In the genomic region with DNA sequence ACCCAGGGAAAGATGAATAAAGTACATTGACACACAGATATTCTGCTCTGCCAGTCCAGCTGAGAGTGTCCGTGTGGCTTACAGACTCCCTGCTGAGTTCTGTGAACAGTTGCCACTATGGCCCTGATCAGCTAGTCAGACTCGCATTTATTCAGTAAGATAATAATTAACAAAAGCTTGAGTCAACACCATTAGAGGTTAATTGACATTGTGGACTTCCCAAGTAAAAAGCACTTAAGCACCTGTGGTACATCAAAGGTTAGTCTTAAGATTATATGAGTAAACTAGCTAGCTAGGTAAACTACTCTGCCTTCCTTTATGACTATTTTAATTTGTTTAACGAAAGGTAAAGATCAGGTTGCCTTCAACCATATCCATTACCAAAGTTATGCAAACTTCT, we compare ENCODE assay signal across 22 cellular contexts. TPM values are rescaled to one million over a fixed set of nuclear protein-coding genes. Genes with fewer than 3 reads are reported as not detected.
DNase-seq lines count a peak whose midpoint lies in the region; ATAC-seq, FAIRE-seq and TF ChIP-seq lines count a peak whose summit lies in the region.
"Had no signal": no experiment of that assay in that cellular context is flagged by ENCODE, and none has a peak within 500 bp of the region (broad histone marks: within the 10 kb centered on the region; RNA-seq: fewer than 3 reads in every experiment).

No MANE protein-coding gene starts in this region.

- no peaks in the 10 kb centered on the region for H3K27me3 Mint-ChIP-seq in activated CD8-positive, alpha-beta memory T cell treated with anti-CD3 and anti-CD28 coated beads, Interleukin-2, amount 10 ng/mL, durations not matched to agents 7 days and 5 days
- H3K27me3 Mint-ChIP-seq: CD4-positive, alpha-beta T cell; IgD-negative memory B cell had no signal

- TF ChIP-seq POLR2A in tibial nerve (IDR thresholded peaks at IDR 0.05), result no peak

- FAIRE-seq in islet of Langerhans (lab: Jason Lieb, UNC), result peak; percentile 55
- FAIRE-seq: GM12878 had no signal

- DNase-seq in NCI-H1105 treated with DMSO at 0.1 percent for 48 hours (lab: John Stamatoyannopoulos, UW), result peak; percentile 30
- peak; percentile 90 for DNase-seq in NCI-H748 treated with DMSO at 0.1 percent for 48 hours (lab: John Stamatoyannopoulos, UW)
- DNase-seq in tibial nerve (ENCODE audit: low spot score in 2 of 2), result no peak
- no peak for DNase-seq in activated gamma-delta T cell treated with Interleukin-2 at 50 U/mL for 16 hours
- no peak for DNase-seq in activated CD8-positive, alpha-beta memory T cell treated with anti-CD3 and anti-CD28 coated beads, Interleukin-2, amount 10 ng/mL, durations not matched to agents 7 days and 5 days
- DNase-seq: CD4-positive, alpha-beta T cell; DND-41; NCI-H1417 treated with DMSO at 0.1 percent for 48 hours; NCI-H2029; NCI-H2227 treated with DMSO at 0.1 percent for 48 hours; NCI-H510A; PC-3; SHP77 treated with DMSO at 0.1 percent for 48 hours had no signal

- H3K36me3 ChIP-seq in tibial nerve, result no peaks in the 10 kb centered on the region
- H3K36me3 ChIP-seq: HAP-1 had no signal

- H3K9me3 ChIP-seq in tibial nerve, result no peaks in the 10 kb centered on the region
- H3K9me3 ChIP-seq: HAP-1 had no signal

- no peaks in the 10 kb centered on the region for H3K36me3 Mint-ChIP-seq in activated CD8-positive, alpha-beta memory T cell treated with anti-CD3 and anti-CD28 coated beads, Interleukin-2, amount 10 ng/mL, durations not matched to agents 7 days and 5 days
- H3K36me3 Mint-ChIP-seq: IgD-negative memory B cell had no signal

- TF ChIP-seq CTCF in tibial nerve (IDR thresholded peaks at IDR 0.05), result no peak

- CTCF ChIA-PET in activated CD8-positive, alpha-beta memory T cell treated with anti-CD3 and anti-CD28 coated beads, Interleukin-2, amount 10 ng/mL, durations not matched to agents 7 days and 5 days (lab: Charles Lee), result no interaction called here

- no peaks in the 10 kb centered on the region for H3K4me1 ChIP-seq in tibial nerve
- H3K4me1 ChIP-seq: HAP-1 had no signal

- no peak for ATAC-seq in HG03175 (IDR thresholded peaks at IDR 0.05; ENCODE audit: unreplicated experiment)
- no peak for ATAC-seq in activated CD8-positive, alpha-beta memory T cell treated with anti-CD3 and anti-CD28 coated beads, Interleukin-2, amount 10 ng/mL, durations not matched to agents 7 days and 5 days
- ATAC-seq: GM12878, GM23338, PC-3 had no signal

- no peak overlapping the region for H3K27ac Mint-ChIP-seq in activated CD8-positive, alpha-beta memory T cell treated with anti-CD3 and anti-CD28 coated beads, Interleukin-2, amount 10 ng/mL, durations not matched to agents 7 days and 5 days
- H3K27ac Mint-ChIP-seq: CD4-positive, alpha-beta T cell; GM23338; IgD-negative memory B cell; T-helper 2 cell treated with Interferon-gamma antibody and Interleukin-4, amounts not matched to agents 5 μg/mL and 100 μg/mL, for 36 hours had no signal

- no peaks in the 10 kb centered on the region for H3K4me1 Mint-ChIP-seq in activated CD8-positive, alpha-beta memory T cell treated with anti-CD3 and anti-CD28 coated beads, Interleukin-2, amount 10 ng/mL, durations not matched to agents 7 days and 5 days
- H3K4me1 Mint-ChIP-seq: GM23338, IgD-negative memory B cell had no signal

- no peaks in the 10 kb centered on the region for H3K27me3 ChIP-seq in tibial nerve

- no peak for TF ChIP-seq EP300 in tibial nerve (IDR thresholded peaks at IDR 0.05)

- no peaks in the 10 kb centered on the region for H3K9me3 Mint-ChIP-seq in activated CD8-positive, alpha-beta memory T cell treated with anti-CD3 and anti-CD28 coated beads, Interleukin-2, amount 10 ng/mL, durations not matched to agents 7 days and 5 days (ENCODE audit: low read depth)
- H3K9me3 Mint-ChIP-seq: CD4-positive, alpha-beta T cell; T-helper 2 cell treated with Interferon-gamma antibody and Interleukin-4, amounts not matched to agents 5 μg/mL and 100 μg/mL, for 36 hours had no signal

- H3K4me3 ChIP-seq in tibial nerve, result no peak overlapping the region
- H3K4me3 ChIP-seq: GM12878, GM23338, HAP-1, SK-N-MC had no signal

- H3K4me3 Mint-ChIP-seq in activated CD8-positive, alpha-beta memory T cell treated with anti-CD3 and anti-CD28 coated beads, Interleukin-2, amount 10 ng/mL, durations not matched to agents 7 days and 5 days, result no peak overlapping the region
- H3K4me3 Mint-ChIP-seq: CD4-positive, alpha-beta T cell; GM23338; IgD-negative memory B cell; T-helper 2 cell treated with Interferon-gamma antibody and Interleukin-4, amounts not matched to agents 5 μg/mL and 100 μg/mL, for 36 hours had no signal

- 81 to 87% methylated on average over 3 of the region's 3 CpGs for WGBS in tibial nerve, 2 donors

- H3K27ac ChIP-seq in tibial nerve, result no peak overlapping the region
- H3K27ac ChIP-seq: RWPE1, SK-N-MC had no signal

RNA-seq across cellular contexts. Expression of gene ANKRD30B, which starts 33.7 kb away (rescaled TPM):
- total RNA-seq in tibial nerve, result 10 to 100 TPM in 2 of 4 donors, 1 to 10 TPM in 2; 3.6 to 17.4 (median 9.2) TPM
- not detected for total RNA-seq in activated CD8-positive, alpha-beta memory T cell treated with anti-CD3 and anti-CD28 coated beads, Interleukin-2, amount 10 ng/mL, durations not matched to agents 7 days and 5 days
- total RNA-seq: CD4-positive, alpha-beta T cell; GM12878; GM23338 had no signal

Comparison
In these comparisons a context has a peak if more than half of its experiments do, and no peak if none do; other contexts are left out.
1. DNase-seq: peak in NCI-H1105 treated with DMSO at 0.1 percent for 48 hours (single experiment) and NCI-H748 treated with DMSO at 0.1 percent for 48 hours (single experiment); none in tibial nerve (0 of 2), activated gamma-delta T cell treated with Interleukin-2 at 50 U/mL for 16 hours (single experiment) and activated CD8-positive, alpha-beta memory T cell treated with anti-CD3 and anti-CD28 coated beads, Interleukin-2, amount 10 ng/mL, durations not matched to agents 7 days and 5 days (single experiment).
2. RNA of gene ANKRD30B, which starts 33.7 kb away (total RNA-seq): 3.6 to 17.4 TPM in tibial nerve; not detected in activated CD8-positive, alpha-beta memory T cell treated with anti-CD3 and anti-CD28 coated beads, Interleukin-2, amount 10 ng/mL, durations not matched to agents 7 days and 5 days; every median in the first group is over 4 times any median in the second.